In the genomic region with DNA sequence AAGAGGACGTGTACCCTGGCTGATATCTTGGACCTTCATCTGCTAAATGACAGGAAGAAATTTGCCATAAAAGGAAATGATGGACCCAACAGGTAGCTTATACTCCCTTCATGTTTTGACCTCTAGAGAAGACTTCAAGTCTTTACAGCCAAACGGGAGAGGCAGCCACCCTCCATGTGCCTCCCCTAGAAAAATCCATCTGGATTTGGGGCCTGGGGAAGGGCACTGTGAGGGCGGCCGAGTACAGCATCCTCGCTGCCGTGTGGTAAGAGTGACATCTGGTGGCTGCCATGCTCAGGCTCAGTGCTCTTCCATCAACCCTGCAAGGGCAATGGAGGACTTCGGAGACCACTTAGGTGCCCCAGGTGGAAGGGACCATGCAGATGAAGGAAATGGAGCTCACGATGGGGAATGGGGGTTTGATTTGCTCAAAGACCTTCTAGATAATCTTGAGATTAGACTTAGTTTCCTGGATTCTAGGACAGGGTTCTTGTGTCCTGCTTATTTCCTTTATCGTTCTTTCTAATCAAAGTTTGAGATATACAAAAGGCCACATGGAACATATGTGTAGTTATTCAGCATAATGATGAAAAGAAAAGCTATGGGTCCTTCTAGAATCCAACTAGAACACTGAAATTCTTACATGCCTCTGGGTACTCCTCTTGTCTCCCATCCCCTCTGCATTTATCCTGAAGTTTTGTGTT, we compare ENCODE assay signal across 9 cellular contexts. TPM values are rescaled to one million over a fixed set of nuclear protein-coding genes. Genes with fewer than 3 reads are reported as not detected.
DNase-seq lines count a peak whose midpoint lies in the region; ATAC-seq and TF ChIP-seq lines count a peak whose summit lies in the region.
"Had no signal": no experiment of that assay in that cellular context is flagged by ENCODE, and none has a peak within 500 bp of the region (broad histone marks: within the 10 kb centered on the region; RNA-seq: fewer than 3 reads in every experiment).

No MANE protein-coding gene starts in this region.

- TF ChIP-seq CTCF in body of pancreas (IDR thresholded peaks at IDR 0.05), result peak; percentile 38 to 80 (median 57)

- H3K4me3 ChIP-seq in body of pancreas (no peak overlapping the region), iPS DF 6.9 (ENCODE audit: low read length) (no peak overlapping the region)

- H3K9me3 ChIP-seq in body of pancreas (no peaks in the 10 kb centered on the region), iPS DF 6.9 (ENCODE audit: control insufficient read depth, insufficient read depth, low read length) (no peaks in the 10 kb centered on the region)

- WGBS in body of pancreas, 2 donors, result 8 to 9% methylated on average over 9 of the region's 9 CpGs
- WGBS in iPS DF 6.9 (ENCODE audit: insufficient coverage, insufficient read length), result no CpG with 5 or more reads among the region's 9 CpGs

- H3K27ac ChIP-seq in body of pancreas (no peak overlapping the region), iPS DF 6.9 (ENCODE audit: low read length) (no peak overlapping the region)

- H3K36me3 ChIP-seq in body of pancreas (replicated peaks in 1 of 2; ENCODE audit: insufficient read depth in 1 of 2, low read depth in 2 of 2), result no peaks in the 10 kb centered on the region
- H3K36me3 ChIP-seq in iPS DF 6.9 (ENCODE audit: control insufficient read depth, insufficient read depth, low read length), result no peaks in the 10 kb centered on the region

- intact Hi-C loops in body of pancreas (cut with DNase I), result no loop called here

- H3K4me1 ChIP-seq in body of pancreas, result no peaks in the 10 kb centered on the region
- no peaks in the 10 kb centered on the region for H3K4me1 ChIP-seq in iPS DF 6.9 (ENCODE audit: control insufficient read depth, insufficient read depth, low read length)

- DNase-seq in GDM1 (lab: John Stamatoyannopoulos, UW), result peak; percentile 2
- DNase-seq in HT-29 (ENCODE audit: low spot score), result peak; percentile 70
- peak; percentile 17 to 60 for DNase-seq in SHP77 (lab: John Stamatoyannopoulos, UW)
- DNase-seq in body of pancreas, result peak; percentile 21 to 46 (median 40)
- DNase-seq in iPS DF 6.9 (ENCODE audit: low read depth, low spot score), result peak; percentile 55
- peak; percentile 20 for DNase-seq in stimulated activated CD4-positive, alpha-beta T cell treated with anti-CD3 and anti-CD28 coated beads, Interleukin-12 subunit alpha, Interleukin-12 subunit beta, amount 100 ng/mL, for 4 hours
- DNase-seq in NCI-H2029 (lab: John Stamatoyannopoulos, UW), result no peak

- H3K27me3 ChIP-seq in body of pancreas (no peaks in the 10 kb centered on the region), iPS DF 6.9 (ENCODE audit: control insufficient read depth, insufficient read depth, low read length) (no peaks in the 10 kb centered on the region)

- TF ChIP-seq POLR2A in body of pancreas (IDR thresholded peaks at IDR 0.05), result no peak

- ATAC-seq in body of pancreas, result peak; percentile 40
- ATAC-seq in GM18873 (IDR thresholded peaks at IDR 0.05; ENCODE audit: low FRiP score, unreplicated experiment), result no peak

RNA-seq across cellular contexts. Expression of a gene that starts 44.4 kb away (rescaled TPM):
- not detected in 2 replicates for total RNA-seq in HT-29 (2014; rRNA removed; shearing (Covaris generic))
- 1 to 10 TPM in 1 of 2 donors, under 1 TPM in 1; 0.26 to 1.6 TPM for total RNA-seq in body of pancreas
- total RNA-seq: T-helper 2 cell treated with Interferon-gamma antibody and Interleukin-4, amounts not matched to agents 100 ng/mL and 5 ng/mL, for 36 hours had no signal
